Comparison of ENCODE assay signal across 29 cellular contexts in genomic region chr16:88883946-88884345, GRCh38. TPM values are rescaled to one million over a fixed set of nuclear protein-coding genes. Genes with fewer than 3 reads are reported as not detected.
DNase-seq lines count a peak whose midpoint lies in the region; FAIRE-seq and TF ChIP-seq lines count a peak whose summit lies in the region.
"Had no signal": no experiment of that assay in that cellular context is flagged by ENCODE, and none has a peak within 500 bp of the region (broad histone marks: within the 10 kb centered on the region; RNA-seq: fewer than 3 reads in every experiment).

No MANE protein-coding gene starts in this region.

- H4K91ac ChIP-seq in neuronal stem cell (ENCODE audit: low read depth, low read length, poor library complexity), result no peak overlapping the region

- TF ChIP-seq CTCF in kidney (IDR thresholded peaks at IDR 0.05; ENCODE audit: borderline replicate concordance, extremely low read depth, insufficient read depth) (no peak), BE2C (IDR thresholded peaks at IDR 0.05; ENCODE audit: low read depth, low read length) (no peak)

- peak overlapping the region; percentile 38 for H3K14ac ChIP-seq in neuronal stem cell (ENCODE audit: low read length)

- intact Hi-C loops in kidney (cut with DNase I), result no loop called here

- DNase-seq in DMS 273 (lab: John Stamatoyannopoulos, UW; ENCODE audit: unreplicated experiment) (peak; percentile 82), DMS 273 treated with DMSO at 0.1 percent for 48 hours (lab: John Stamatoyannopoulos, UW) (no peak), SHP77 treated with DMSO at 0.1 percent for 48 hours (lab: John Stamatoyannopoulos, UW) (peak; percentile 65), neuronal stem cell (ENCODE audit: low spot score) (no peak), kidney (no peak), BE2C (no peak), activated T-cell treated with anti-CD3 and anti-CD28 coated beads for 4 hours (no peak)
- no peak for DNase-seq in activated CD4-positive, alpha-beta memory T cell treated with anti-CD3 and anti-CD28 coated beads, Interleukin-2, amount 10 ng/mL, durations not matched to agents 7 days and 5 days
- DNase-seq: AML-193; CD4-positive, CD25-positive, alpha-beta regulatory T cell; COR-L47; DMS153; GF-D8; GM23248; HCEC 1CT; IMR-90; Karpas-422; NCI-H1048; NCI-H146; NCI-H2081 treated with DMSO at 0.1 percent for 48 hours; NCI-H510A treated with DMSO at 0.1 percent for 48 hours; NCI-H774; PC-9; SJCRH30 had no signal

- H3K4me2 ChIP-seq in neuronal stem cell (ENCODE audit: insufficient read depth, low read length, poor library complexity, severe bottlenecking), result no peak overlapping the region
- H3K4me2 ChIP-seq: PC-9 had no signal

- H3K9ac ChIP-seq in neuronal stem cell (ENCODE audit: low read depth, low read length, poor library complexity), result no peak overlapping the region
- H3K9ac ChIP-seq in kidney (ENCODE audit: low read length in 2 of 2), result no peak overlapping the region
- H3K9ac ChIP-seq: GM23248 had no signal

- peak overlapping the region; percentile 6 for H2BK12ac ChIP-seq in neuronal stem cell (ENCODE audit: low read length)

- H3K4me1 Mint-ChIP-seq in activated CD4-positive, alpha-beta memory T cell treated with anti-CD3 and anti-CD28 coated beads, Interleukin-2, amount 10 ng/mL, durations not matched to agents 7 days and 5 days, result peaks cover 2% of the 10 kb centered on the region

- H2BK120ac ChIP-seq in neuronal stem cell (ENCODE audit: low read depth, low read length), result no peak overlapping the region

- H3K9me3 ChIP-seq in neuronal stem cell (replicated peaks in 1 of 2; ENCODE audit: control insufficient read depth in 2 of 2, insufficient read depth in 1 of 2, low read depth in 1 of 2, low read length in 2 of 2) (peaks cover 0 to 4% of the 10 kb centered on the region in 2 donors), kidney (ENCODE audit: control insufficient read depth in 1 of 2, low read length in 2 of 2) (no peaks in the 10 kb centered on the region), BE2C (no peaks in the 10 kb centered on the region)
- H3K9me3 ChIP-seq: SJCRH30 had no signal

- no peak overlapping the region for H2AFZ ChIP-seq in neuronal stem cell (ENCODE audit: low read length)
- H2AFZ ChIP-seq: GM23248, PC-9 had no signal

- POLR2A ChIA-PET in activated CD4-positive, alpha-beta memory T cell treated with anti-CD3 and anti-CD28 coated beads, Interleukin-2, amount 10 ng/mL, durations not matched to agents 7 days and 5 days (lab: Charles Lee), result no interaction called here

- H3K9me3 Mint-ChIP-seq in activated CD4-positive, alpha-beta memory T cell treated with anti-CD3 and anti-CD28 coated beads, Interleukin-2, amount 10 ng/mL, durations not matched to agents 7 days and 5 days, result no peaks in the 10 kb centered on the region
- H3K9me3 Mint-ChIP-seq: CD4-positive, CD25-positive, alpha-beta regulatory T cell had no signal

- H3K23ac ChIP-seq in neuronal stem cell (ENCODE audit: low read depth, low read length, poor library complexity), result peak overlapping the region; percentile 80

- WGBS in neuronal stem cell (ENCODE audit: extremely low coverage in 2 of 2, insufficient read length in 2 of 2, insufficient replicate concordance in 1 of 2), 2 donors, result no CpG with 5 or more reads among the region's 11 CpGs

- no peak overlapping the region for H2BK15ac ChIP-seq in neuronal stem cell (ENCODE audit: low read length)

- no peak overlapping the region for H3K4me3 Mint-ChIP-seq in activated CD4-positive, alpha-beta memory T cell treated with anti-CD3 and anti-CD28 coated beads, Interleukin-2, amount 10 ng/mL, durations not matched to agents 7 days and 5 days
- H3K4me3 Mint-ChIP-seq: CD4-positive, CD25-positive, alpha-beta regulatory T cell had no signal

- H3K27ac ChIP-seq in neuronal stem cell (replicated peaks; ENCODE audit: low read length), result no peak overlapping the region
- H3K27ac ChIP-seq in kidney (ENCODE audit: low read depth in 2 of 2, low read length in 2 of 2), result no peak overlapping the region
- H3K27ac ChIP-seq: 22Rv1, GM23248, HL-60, PC-9, RWPE1, SJCRH30 had no signal

- H3K18ac ChIP-seq in neuronal stem cell (ENCODE audit: low read length), result no peak overlapping the region

- peaks cover 11% of the 10 kb centered on the region for H3K79me1 ChIP-seq in neuronal stem cell (ENCODE audit: low read depth, low read length)

- H3K36me3 Mint-ChIP-seq in activated CD4-positive, alpha-beta memory T cell treated with anti-CD3 and anti-CD28 coated beads, Interleukin-2, amount 10 ng/mL, durations not matched to agents 7 days and 5 days (ENCODE audit: low read depth), result no peaks in the 10 kb centered on the region
- H3K36me3 Mint-ChIP-seq: CD4-positive, CD25-positive, alpha-beta regulatory T cell had no signal

- no peak overlapping the region for H4K8ac ChIP-seq in neuronal stem cell (ENCODE audit: low read depth, low read length)

- no peak overlapping the region for H3K4ac ChIP-seq in neuronal stem cell (ENCODE audit: low read length)

- H2AK5ac ChIP-seq in neuronal stem cell (ENCODE audit: low read depth, low read length), result no peak overlapping the region

- no peaks in the 10 kb centered on the region for H3K27me3 Mint-ChIP-seq in activated CD4-positive, alpha-beta memory T cell treated with anti-CD3 and anti-CD28 coated beads, Interleukin-2, amount 10 ng/mL, durations not matched to agents 7 days and 5 days
- H3K27me3 Mint-ChIP-seq: CD4-positive, CD25-positive, alpha-beta regulatory T cell had no signal

- H3K4me1 ChIP-seq in neuronal stem cell (ENCODE audit: control insufficient read depth in 2 of 2, insufficient read depth in 1 of 2, low read depth in 1 of 2, low read length in 2 of 2) (peaks cover 16 to 19% of the 10 kb centered on the region in 2 donors), kidney (ENCODE audit: control insufficient read depth in 1 of 2, insufficient read depth in 1 of 2, low read depth in 1 of 2, low read length in 2 of 2) (peaks cover 0 to 6% of the 10 kb centered on the region in 2 donors), BE2C (no peaks in the 10 kb centered on the region; the same call in 1 of the 2 replicates)
- H3K4me1 ChIP-seq: SJCRH30 had no signal

- H3K36me3 ChIP-seq in neuronal stem cell (replicated peaks in 1 of 2; ENCODE audit: control insufficient read depth in 2 of 2, insufficient read depth in 2 of 2, low read length in 2 of 2), result no peaks in the 10 kb centered on the region
- H3K36me3 ChIP-seq in kidney (ENCODE audit: control insufficient read depth in 1 of 2, insufficient read depth in 2 of 2, low read length in 2 of 2), result no peaks in the 10 kb centered on the region
- no peaks in the 10 kb centered on the region for H3K36me3 ChIP-seq in BE2C
- H3K36me3 ChIP-seq: SJCRH30 had no signal

- H3K27ac Mint-ChIP-seq in activated CD4-positive, alpha-beta memory T cell treated with anti-CD3 and anti-CD28 coated beads, Interleukin-2, amount 10 ng/mL, durations not matched to agents 7 days and 5 days, result no peak overlapping the region
- H3K27ac Mint-ChIP-seq: CD4-positive, CD25-positive, alpha-beta regulatory T cell had no signal

- CTCF ChIA-PET in activated CD4-positive, alpha-beta memory T cell treated with anti-CD3 and anti-CD28 coated beads, Interleukin-2, amount 10 ng/mL, durations not matched to agents 7 days and 5 days (lab: Charles Lee), result no interaction called here

- peak overlapping the region; percentile 24 for H2BK5ac ChIP-seq in neuronal stem cell (ENCODE audit: low read length)

- no peak overlapping the region for H3K4me3 ChIP-seq in neuronal stem cell (ENCODE audit: low read length in 2 of 2)
- no peak overlapping the region for H3K4me3 ChIP-seq in kidney (ENCODE audit: low read length in 2 of 2)
- no peak overlapping the region for H3K4me3 ChIP-seq in BE2C (ENCODE audit: low read depth, low read length)
- H3K4me3 ChIP-seq: GM23248, PC-9, SJCRH30 had no signal

- no peak for FAIRE-seq in kidney (lab: Jason Lieb, UNC)

- H3K27me3 ChIP-seq in neuronal stem cell (ENCODE audit: control insufficient read depth in 3 of 3, insufficient read depth in 3 of 3, low read depth in 1 of 3, low read length in 3 of 3), result peaks cover 0 to 13% (median 10%) of the 10 kb centered on the region in 3 experiments
- peaks cover 36% of the 10 kb centered on the region for H3K27me3 ChIP-seq in BE2C
- H3K27me3 ChIP-seq: SJCRH30 had no signal

RNA-seq across cellular contexts. Expression of gene PABPN1L, which starts 17.5 kb away (rescaled TPM):
- not detected for polyA plus RNA-seq in neuronal stem cell (2013, experiment 1 of 2)
- polyA plus RNA-seq in neuronal stem cell (2013, experiment 2 of 2), result not detected
- total RNA-seq in kidney, result not detected
- polyA plus RNA-seq in kidney (ENCODE audit: insufficient read depth, low read depth, low replicate concordance), result not detected
- polyA plus RNA-seq in BE2C (2012; ENCODE audit: insufficient read depth, insufficient read length, low read depth), result not detected
- not detected for total RNA-seq in activated CD4-positive, alpha-beta memory T cell treated with anti-CD3 and anti-CD28 coated beads, Interleukin-2, amount 10 ng/mL, durations not matched to agents 7 days and 5 days
- total RNA-seq: CD4-positive, CD25-positive, alpha-beta regulatory T cell; GM23248; HT1080; IMR-90; MCF 10A; PC-9; SJCRH30 had no signal
- polyA plus RNA-seq: CD4-positive, CD25-positive, alpha-beta regulatory T cell; GM23248; IMR-90 had no signal

RNA-seq across cellular contexts. Expression of gene TRAPPC2L, which starts 27.0 kb away (rescaled TPM):
- polyA plus RNA-seq in neuronal stem cell (2013, experiment 1 of 2), result 57.0 TPM
- 58.2 TPM for polyA plus RNA-seq in neuronal stem cell (2013, experiment 2 of 2)
- total RNA-seq in kidney, result 48.3 TPM
- 155 TPM for polyA plus RNA-seq in kidney (ENCODE audit: insufficient read depth, low read depth, low replicate concordance)
- polyA plus RNA-seq in BE2C (2012; ENCODE audit: insufficient read depth, insufficient read length, low read depth), result 252 TPM
- total RNA-seq in activated CD4-positive, alpha-beta memory T cell treated with anti-CD3 and anti-CD28 coated beads, Interleukin-2, amount 10 ng/mL, durations not matched to agents 7 days and 5 days, result 10 to 100 TPM; 44.9 to 45.8 TPM

RNA-seq across cellular contexts. Expression of gene GALNS, which starts 27.2 kb away (rescaled TPM):
- polyA plus RNA-seq in neuronal stem cell (2013, experiment 1 of 2), result 9.6 TPM
- polyA plus RNA-seq in neuronal stem cell (2013, experiment 2 of 2), result 9.1 TPM
- total RNA-seq in kidney, result 37.2 TPM
- 15.8 TPM for polyA plus RNA-seq in kidney (ENCODE audit: insufficient read depth, low read depth, low replicate concordance)
- 15.2 TPM for polyA plus RNA-seq in BE2C (2012; ENCODE audit: insufficient read depth, insufficient read length, low read depth)
- total RNA-seq in activated CD4-positive, alpha-beta memory T cell treated with anti-CD3 and anti-CD28 coated beads, Interleukin-2, amount 10 ng/mL, durations not matched to agents 7 days and 5 days, result 10 to 100 TPM; 35.2 to 38.2 TPM

Comparison
In these comparisons a context has a peak if more than half of its experiments do, and no peak if none do; other contexts are left out.
1. DNase-seq: peak in DMS 273 (single experiment) and SHP77 treated with DMSO at 0.1 percent for 48 hours (single experiment); none in DMS 273 treated with DMSO at 0.1 percent for 48 hours (single experiment), neuronal stem cell (single experiment), kidney (single experiment), BE2C (single experiment), activated T-cell treated with anti-CD3 and anti-CD28 coated beads for 4 hours (single experiment) and activated CD4-positive, alpha-beta memory T cell treated with anti-CD3 and anti-CD28 coated beads, Interleukin-2, amount 10 ng/mL, durations not matched to agents 7 days and 5 days (single experiment).